ENCODE assay signal across 7 cellular contexts in genomic region chr15:84397066-84397465, GRCh38.
DNase-seq lines count a peak whose midpoint lies in the region; ATAC-seq and TF ChIP-seq lines count a peak whose summit lies in the region.
"Not testable (repeated sequence)": the region's sequence is repeated elsewhere in the genome, so short reads cannot be mapped to it uniquely, and the experiment has no call there.

No MANE protein-coding gene starts in this region.

- H3K27ac ChIP-seq in endodermal cell (ENCODE audit: low read depth, low read length); right atrium auricular region; left lung; ovary: not testable (repeated sequence)

- not testable (repeated sequence) for H3K27me3 ChIP-seq in endodermal cell (ENCODE audit: control insufficient read depth, insufficient read depth, low read length, poor library complexity, severe bottlenecking); right atrium auricular region; left lung; ovary

- not testable (repeated sequence) for ATAC-seq in left lung

- intact Hi-C loops in left lung (cut with DNase I); ovary (cut with DNase I): not testable (repeated sequence)

- not testable (repeated sequence) for H3K36me3 Mint-ChIP-seq in endodermal cell (ENCODE audit: low read depth)

- peaks cover 11% of the 10 kb centered on the region for H3K27me3 Mint-ChIP-seq in endodermal cell (ENCODE audit: insufficient read depth)

- not testable (repeated sequence) for H3K4me3 Mint-ChIP-seq in endodermal cell

- H3K9ac ChIP-seq in endodermal cell (ENCODE audit: extremely low read depth, low read length, poor library complexity, severe bottlenecking): not testable (repeated sequence)

- H3K9me3 Mint-ChIP-seq in endodermal cell: not testable (repeated sequence)

- 91 to 94% methylated on average over 4 to 18 of the region's 18 CpGs for WGBS in endodermal cell (ENCODE audit: insufficient coverage in 1 of 2, insufficient read length in 1 of 2), 2 experiments
- WGBS in ovary, 3 donors: 86 to 93% (median 89%) methylated on average over 14 to 15 of the region's 18 CpGs

- H3K27ac Mint-ChIP-seq in endodermal cell: not testable (repeated sequence)

- H3K4me1 Mint-ChIP-seq in endodermal cell: not testable (repeated sequence)

- not testable (repeated sequence) for H3K4me1 ChIP-seq in endodermal cell (ENCODE audit: control insufficient read depth, insufficient read depth, low read length); right atrium auricular region; left lung; ovary (ENCODE audit: insufficient read depth)

- not testable (repeated sequence) for TF ChIP-seq EP300 in ovary (IDR thresholded peaks at IDR 0.05)

- not testable (repeated sequence) for H3K9me3 ChIP-seq in endodermal cell (ENCODE audit: control insufficient read depth, low read length); right atrium auricular region; left lung; ovary

- not testable (repeated sequence) for TF ChIP-seq CTCF in endodermal cell (conservative IDR thresholded peaks at IDR 0.05); right atrium auricular region (IDR thresholded peaks at IDR 0.05); left lung (IDR thresholded peaks at IDR 0.05); ovary (IDR thresholded peaks at IDR 0.05)

- TF ChIP-seq POLR2A in ovary (IDR thresholded peaks at IDR 0.05): not testable (repeated sequence)

- DNase-seq in activated CD4-positive, CD25-positive, alpha-beta regulatory T cell treated with anti-CD3 and anti-CD28 coated beads, Interleukin-2, amount 50 U/mL, for 72 hours: peak; percentile 21
- peak; percentile 57 for DNase-seq in activated effector memory CD4-positive, alpha-beta T cell treated with anti-CD3 and anti-CD28 coated beads, Interleukin-2, amount 50 U/mL, for 16 hours
- DNase-seq in endodermal cell: peak; percentile 8
- DNase-seq in right atrium auricular region (ENCODE audit: low spot score): peak; percentile 43
- DNase-seq in left lung: peak; percentile 15 to 75
- peak in 3 of 5 donors; percentile 4 to 19 (median 9) for DNase-seq in ovary
- peak; percentile 17 for DNase-seq in ureter (ENCODE audit: low spot score)

- not testable (repeated sequence) for H3K4me3 ChIP-seq in endodermal cell (ENCODE audit: low read length); right atrium auricular region; left lung; ovary

- H3K36me3 ChIP-seq in endodermal cell (ENCODE audit: control insufficient read depth, insufficient read depth, low read length); right atrium auricular region; left lung; ovary: not testable (repeated sequence)
